ENCODE assay signal across 22 cellular contexts in genomic region chr16:86863609-86864008, GRCh38.
A peak's percentile ranks its signal among the peaks of the same experiment; 100 is the strongest.
DNase-seq lines count a peak whose midpoint lies in the region; ATAC-seq, FAIRE-seq and TF ChIP-seq lines count a peak whose summit lies in the region.
"Had no signal": no experiment of that assay in that cellular context is flagged by ENCODE, and none has a peak within 500 bp of the region (broad histone marks: within the 10 kb centered on the region; RNA-seq: fewer than 3 reads in every experiment).

No MANE protein-coding gene starts in this region.

- H3K36me3 Mint-ChIP-seq in chondrocyte (ENCODE audit: low read depth), result no peaks in the 10 kb centered on the region
- H3K36me3 Mint-ChIP-seq: CD8-positive, alpha-beta T cell had no signal

- no peak overlapping the region for H2BK5ac ChIP-seq in neuronal stem cell (ENCODE audit: low read length)

- intact Hi-C loops in HepG2 (cut with micrococcal nuclease; ENCODE audit: unreplicated experiment) (no loop called here), right lobe of liver (cut with DNase I) (no loop called here)

- no peak overlapping the region for H3K4me3 Mint-ChIP-seq in chondrocyte (ENCODE audit: unreplicated experiment)
- H3K4me3 Mint-ChIP-seq: B cell; CD4-positive, alpha-beta T cell; CD8-positive, alpha-beta T cell had no signal

- 42% methylated on average over 7 of the region's 7 CpGs for WGBS in HepG2 (ENCODE audit: low lambda C conversion rate)
- WGBS in right lobe of liver (ENCODE audit: insufficient coverage, low coverage, low lambda C conversion rate, missing lambda C conversion rate), result 40% methylated on average over 1 of the region's 7 CpGs
- WGBS in neuronal stem cell (ENCODE audit: extremely low coverage in 2 of 2, insufficient read length in 2 of 2, insufficient replicate concordance in 1 of 2), 2 donors, result no CpG with 5 or more reads among the region's 7 CpGs

- no peak for TF ChIP-seq RAD21 in HepG2 (CRISPR knock-in tag; IDR thresholded peaks at IDR 0.05)

- H4K8ac ChIP-seq in neuronal stem cell (ENCODE audit: low read depth, low read length), result no peak overlapping the region

- no peak overlapping the region for H3K27ac Mint-ChIP-seq in chondrocyte (ENCODE audit: unreplicated experiment)
- H3K27ac Mint-ChIP-seq: B cell; CD4-positive, alpha-beta T cell; CD8-positive, alpha-beta T cell had no signal

- no peak overlapping the region for H3K4me2 ChIP-seq in HepG2 (ENCODE audit: low read depth, low read length)
- no peak overlapping the region for H3K4me2 ChIP-seq in neuronal stem cell (ENCODE audit: insufficient read depth, low read length, poor library complexity, severe bottlenecking)
- H3K4me2 ChIP-seq: A549; BLaER1 treated with 17β-estradiol and CSF1 and Interleukin-3, amounts not matched to agents 10 nM and 100 nM had no signal

- no peaks in the 10 kb centered on the region for H3K79me2 ChIP-seq in HepG2 (ENCODE audit: insufficient read depth, low read length)

- no peak overlapping the region for H2AFZ ChIP-seq in HepG2 (ENCODE audit: low read length)
- no peak overlapping the region for H2AFZ ChIP-seq in neuronal stem cell (ENCODE audit: low read length)

- H3K4me1 Mint-ChIP-seq in chondrocyte (ENCODE audit: low read depth), result peaks cover 39% of the 10 kb centered on the region
- H3K4me1 Mint-ChIP-seq: B cell had no signal

- POLR2A ChIA-PET in HepG2 (lab: Yijun Ruan, JAX), result no interaction called here

- in situ Hi-C loops in HepG2 (cut with HindIII; ENCODE audit: extremely low pct_ligation_motif_present, low pct_unique_long_range_greater_than_20kb), result no loop called here

- H3K14ac ChIP-seq in neuronal stem cell (ENCODE audit: low read length), result no peak overlapping the region

- H3K27me3 ChIP-seq in HepG2 (ENCODE audit: control insufficient read depth in 1 of 2, insufficient read depth in 2 of 2, low read length in 2 of 2) (peaks cover 0 to 18% of the 10 kb centered on the region in 2 experiments; a peak in 4 of 5 replicates), right lobe of liver (no peaks in the 10 kb centered on the region), neuronal stem cell (ENCODE audit: control insufficient read depth in 3 of 3, insufficient read depth in 3 of 3, low read depth in 1 of 3, low read length in 3 of 3) (no peaks in the 10 kb centered on the region)
- H3K27me3 ChIP-seq: BLaER1 treated with 17β-estradiol and CSF1 and Interleukin-3, amounts not matched to agents 10 nM and 100 nM had no signal

- peak overlapping the region; percentile 76 for H3K18ac ChIP-seq in neuronal stem cell (ENCODE audit: low read length)

- ATAC-seq in HepG2, result no peak
- ATAC-seq in right lobe of liver, result no peak
- ATAC-seq in HG03432 (IDR thresholded peaks at IDR 0.05; ENCODE audit: unreplicated experiment), result no peak
- no peak for ATAC-seq in HG02763 (IDR thresholded peaks at IDR 0.05; ENCODE audit: unreplicated experiment)
- ATAC-seq: A549; CD8-positive, alpha-beta T cell had no signal

- no peak overlapping the region for H3K9ac ChIP-seq in HepG2 (ENCODE audit: insufficient read depth, low read depth, low read length)
- no peak overlapping the region for H3K9ac ChIP-seq in neuronal stem cell (ENCODE audit: low read depth, low read length, poor library complexity)
- H3K9ac ChIP-seq: BLaER1 treated with 17β-estradiol and CSF1 and Interleukin-3, amounts not matched to agents 10 nM and 100 nM had no signal

- DNase-seq in HepG2 (ENCODE audit: low spot score), result no peak
- DNase-seq in right lobe of liver, result no peak
- peak; percentile 56 for DNase-seq in chondrocyte (ENCODE audit: low spot score)
- DNase-seq in neuronal stem cell (ENCODE audit: low spot score), result no peak
- DNase-seq: AML-193; Caco-2; Calu3; CD4-positive, alpha-beta T cell; CD8-positive, alpha-beta T cell; DMS79 treated with DMSO at 0.1 percent for 48 hours; GF-D8 had no signal

- TF ChIP-seq CTCF in HepG2 (CRISPR knock-in tag; IDR thresholded peaks at IDR 0.05) (no peak), right lobe of liver (IDR thresholded peaks at IDR 0.05) (no peak), chondrocyte (IDR thresholded peaks at IDR 0.05) (no peak)

- H4K20me1 ChIP-seq in HepG2 (ENCODE audit: insufficient read depth, low read length), result no peaks in the 10 kb centered on the region
- H4K20me1 ChIP-seq: BLaER1 treated with 17β-estradiol and CSF1 and Interleukin-3, amounts not matched to agents 10 nM and 100 nM had no signal

- no peak for TF ChIP-seq EP300 in HepG2 (IDR thresholded peaks at IDR 0.05; ENCODE audit: low read depth in 2 of 2, low read length in 2 of 2)
- no peak for TF ChIP-seq EP300 in HepG2 (CRISPR knock-in tag; IDR thresholded peaks at IDR 0.05; ENCODE audit: borderline replicate concordance)

- no peak overlapping the region for H3K4ac ChIP-seq in neuronal stem cell (ENCODE audit: low read length)

- CTCF ChIA-PET in HepG2 (lab: Yijun Ruan, JAX; ENCODE audit: low intra/inter-chr PET ratio, low total read pairs), result no interaction called here

- H2BK12ac ChIP-seq in neuronal stem cell (ENCODE audit: low read length), result no peak overlapping the region

- peaks cover 9% of the 10 kb centered on the region for H3K4me1 ChIP-seq in HepG2 (ENCODE audit: insufficient read depth, low read length)
- H3K4me1 ChIP-seq in right lobe of liver, result no peaks in the 10 kb centered on the region
- no peaks in the 10 kb centered on the region for H3K4me1 ChIP-seq in neuronal stem cell (ENCODE audit: control insufficient read depth in 2 of 2, insufficient read depth in 1 of 2, low read depth in 1 of 2, low read length in 2 of 2)
- H3K4me1 ChIP-seq: A549; BLaER1 treated with 17β-estradiol and CSF1 and Interleukin-3, amounts not matched to agents 10 nM and 100 nM; Caco-2 had no signal

- peak overlapping the region; percentile 14 for H3K23ac ChIP-seq in neuronal stem cell (ENCODE audit: low read depth, low read length, poor library complexity)

- H3K27me3 Mint-ChIP-seq in chondrocyte (ENCODE audit: low read depth), result no peaks in the 10 kb centered on the region
- H3K27me3 Mint-ChIP-seq: B cell had no signal

- H4K91ac ChIP-seq in neuronal stem cell (ENCODE audit: low read depth, low read length, poor library complexity), result no peak overlapping the region

- H3K79me1 ChIP-seq in neuronal stem cell (ENCODE audit: low read depth, low read length), result no peaks in the 10 kb centered on the region

- FAIRE-seq in HepG2 (lab: Jason Lieb, UNC), result no peak
- FAIRE-seq: A549, D721Med, G401.6, GM12891, GM19239 had no signal

- H3K9me3 Mint-ChIP-seq in chondrocyte (ENCODE audit: low read depth), result no peaks in the 10 kb centered on the region
- H3K9me3 Mint-ChIP-seq: CD4-positive, alpha-beta T cell had no signal

- BruUV-seq in HepG2 (replicated peaks; lab: Mats Ljungman, UMichigan), result no TSS peak

- H3K4me3 ChIP-seq in HepG2 (replicated peaks in 1 of 3; ENCODE audit: insufficient read depth in 1 of 3, low read depth in 2 of 3, low read length in 3 of 3), result no peak overlapping the region
- H3K4me3 ChIP-seq in right lobe of liver, result no peak overlapping the region
- H3K4me3 ChIP-seq in neuronal stem cell (ENCODE audit: low read length in 2 of 2), result no peak overlapping the region
- H3K4me3 ChIP-seq: A549; BLaER1 treated with 17β-estradiol and CSF1 and Interleukin-3, amounts not matched to agents 10 nM and 100 nM had no signal

- peak overlapping the region; percentile 21 for H2AK5ac ChIP-seq in neuronal stem cell (ENCODE audit: low read depth, low read length)

- no peaks in the 10 kb centered on the region for H3K36me3 ChIP-seq in HepG2 (replicated peaks in 1 of 2; ENCODE audit: control insufficient read depth in 1 of 2, insufficient read depth in 2 of 2, low read length in 2 of 2)
- H3K36me3 ChIP-seq in right lobe of liver, result no peaks in the 10 kb centered on the region
- no peaks in the 10 kb centered on the region for H3K36me3 ChIP-seq in neuronal stem cell (replicated peaks in 1 of 2; ENCODE audit: control insufficient read depth in 2 of 2, insufficient read depth in 2 of 2, low read length in 2 of 2)
- H3K36me3 ChIP-seq: BLaER1 treated with 17β-estradiol and CSF1 and Interleukin-3, amounts not matched to agents 10 nM and 100 nM had no signal

- TF ChIP-seq POLR2A in HepG2 (IDR thresholded peaks at IDR 0.05; ENCODE audit: insufficient read depth in 1 of 2, low read depth in 2 of 2, low read length in 2 of 2) (no peak), right lobe of liver (IDR thresholded peaks at IDR 0.05) (no peak)

- peaks cover 14% of the 10 kb centered on the region for H3K9me3 ChIP-seq in HepG2 (ENCODE audit: low read length)
- no peaks in the 10 kb centered on the region for H3K9me3 ChIP-seq in right lobe of liver
- H3K9me3 ChIP-seq in neuronal stem cell (replicated peaks in 1 of 2; ENCODE audit: control insufficient read depth in 2 of 2, insufficient read depth in 1 of 2, low read depth in 1 of 2, low read length in 2 of 2), result peaks cover 0 to 2% of the 10 kb centered on the region in 2 donors
- H3K9me3 ChIP-seq: A549, Caco-2 had no signal

- H3K27ac ChIP-seq in HepG2 (ENCODE audit: extremely low read length, insufficient read depth, low read length) (no peak overlapping the region), right lobe of liver (no peak overlapping the region), neuronal stem cell (replicated peaks; ENCODE audit: low read length) (no peak overlapping the region)
- H3K27ac ChIP-seq: 22Rv1; A549; BLaER1 treated with 17β-estradiol and CSF1 and Interleukin-3, amounts not matched to agents 10 nM and 100 nM; C4-2B had no signal

- no peak overlapping the region for H2BK15ac ChIP-seq in neuronal stem cell (ENCODE audit: low read length)

- no peak overlapping the region for H2BK120ac ChIP-seq in neuronal stem cell (ENCODE audit: low read depth, low read length)

TF ChIP-seq in HepG2, 621 proteins besides CTCF, POLR2A, EP300 and RAD21:
- TF ChIP-seq NFIC (IDR thresholded peaks at IDR 0.05; ENCODE audit: low read length) (no peak), ZNF263 (CRISPR knock-in tag; IDR thresholded peaks at IDR 0.05) (peak; percentile 76), ZNF563 (CRISPR knock-in tag; IDR thresholded peaks at IDR 0.05) (no peak)
